Comparison of ENCODE assay signal across 9 cellular contexts in genomic region chr2:66574701-66575624, GRCh38.
DNase-seq lines count a peak whose midpoint lies in the region; ATAC-seq, FAIRE-seq and TF ChIP-seq lines count a peak whose summit lies in the region.
"Had no signal": no experiment of that assay in that cellular context is flagged by ENCODE, and none has a peak within 500 bp of the region (broad histone marks: within the 10 kb centered on the region; RNA-seq: fewer than 3 reads in every experiment).

No MANE protein-coding gene starts in this region.

- H3K36me3 ChIP-seq in left ventricle myocardium inferior = peaks cover 13% of the 10 kb centered on the region
- peaks cover 0 to 10% (median 0%) of the 10 kb centered on the region in 3 donors for H3K36me3 ChIP-seq in pancreas
- H3K36me3 ChIP-seq: BLaER1 had no signal

- DNase-seq in NCI-H2107 treated with DMSO at 0.1 percent for 48 hours (lab: John Stamatoyannopoulos, UW; ENCODE audit: unreplicated experiment) = peak; percentile 57
- DNase-seq in NCI-H2107 (lab: John Stamatoyannopoulos, UW) = no peak
- DNase-seq in NCI-H2171 (lab: John Stamatoyannopoulos, UW) = peak; percentile 76
- DNase-seq in amniotic epithelial cell (ENCODE audit: low read depth) = peak; percentile 84
- peak; percentile 26 for DNase-seq in left ventricle myocardium inferior
- DNase-seq in pancreas = peak; percentile 67 to 84 (median 78)
- no peak for DNase-seq in stimulated activated CD4-positive, alpha-beta T cell treated with anti-CD3 and anti-CD28 coated beads, Interleukin-2, amount 100 ng/mL, for 24 hours
- DNase-seq in GM19239 (ENCODE audit: insufficient read length, low spot score) = no peak

- peak; percentile 38 to 56 (median 49) for ATAC-seq in pancreas

- H3K9me3 ChIP-seq in left ventricle myocardium inferior (replicated peaks) (no peaks in the 10 kb centered on the region), pancreas (no peaks in the 10 kb centered on the region)

- FAIRE-seq in pancreas (lab: Jason Lieb, UNC) (peak; percentile 26), GM19239 (lab: Jason Lieb, UNC) (no peak)

- TF ChIP-seq CTCF in left ventricle myocardium inferior (IDR thresholded peaks at IDR 0.05; ENCODE audit: borderline replicate concordance) (peak; percentile 54), pancreas (IDR thresholded peaks at IDR 0.05) (peak in 1 of 4 donors; percentile 17)

- H3K27ac ChIP-seq in left ventricle myocardium inferior (replicated peaks) = peak overlapping the region; percentile 57
- peak overlapping the region; percentile 85 to 98 (median 94) for H3K27ac ChIP-seq in pancreas
- H3K27ac ChIP-seq: BLaER1 had no signal

- peaks cover 45% of the 10 kb centered on the region for H3K4me1 ChIP-seq in left ventricle myocardium inferior
- H3K4me1 ChIP-seq in pancreas = peaks cover 0 to 27% (median 18%) of the 10 kb centered on the region in 3 donors
- H3K4me1 ChIP-seq: BLaER1 had no signal

- intact Hi-C loops in left ventricle myocardium inferior (cut with micrococcal nuclease) = loop anchor here (10.0 kb wide), 1 partner anchor 150 kb away; no protein-coding TSS in a partner anchor
- intact Hi-C loops in pancreas (cut with DNase I) = loop anchor here in 2 of 3 donors (5.0 to 10.0 kb wide), 3 partner anchors 130 to 462 kb away; partner anchors contain the start of gene MEIS1 (in 1 of the 2)

- H3K4me3 ChIP-seq in left ventricle myocardium inferior = peak overlapping the region; percentile 66
- H3K4me3 ChIP-seq in pancreas = peak overlapping the region; percentile 45 to 64 (median 52)
- H3K4me3 ChIP-seq: BLaER1 had no signal

- H3K27me3 ChIP-seq in left ventricle myocardium inferior (ENCODE audit: low read depth) = peaks cover 62% of the 10 kb centered on the region
- no peaks in the 10 kb centered on the region for H3K27me3 ChIP-seq in pancreas

- 0% methylated on average over 34 to 35 of the region's 35 CpGs for WGBS in pancreas, 2 donors

Comparison
In these comparisons a context has a peak if more than half of its experiments do, and no peak if none do; other contexts are left out.
1. DNase-seq: peak in NCI-H2107 treated with DMSO at 0.1 percent for 48 hours (single experiment), NCI-H2171 (single experiment), amniotic epithelial cell (single experiment), left ventricle myocardium inferior (single experiment) and pancreas (6 of 6); none in NCI-H2107 (single experiment), stimulated activated CD4-positive, alpha-beta T cell treated with anti-CD3 and anti-CD28 coated beads, Interleukin-2, amount 100 ng/mL, for 24 hours (0 of 2) and GM19239 (single experiment).